ENCODE assay signal across 18 cellular contexts in the genomic region with DNA sequence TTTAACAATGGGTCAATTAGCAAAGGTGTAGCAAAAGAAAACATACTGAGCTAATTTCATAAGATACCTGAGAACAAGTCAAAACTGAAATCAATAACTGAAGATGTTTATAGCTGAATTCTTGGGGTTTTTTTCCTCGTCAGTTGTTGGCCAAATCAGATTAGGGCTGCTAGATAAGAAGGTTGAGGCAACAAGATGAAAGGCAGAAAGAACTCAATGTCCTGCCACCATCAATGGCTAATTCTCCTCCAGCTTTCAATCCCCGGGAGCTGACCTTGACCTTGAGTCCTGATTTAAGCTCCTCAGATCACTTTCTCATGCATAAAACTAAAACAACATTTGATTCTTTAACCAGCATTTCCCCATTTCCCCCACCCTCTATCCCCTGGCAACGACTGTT.
A peak's percentile ranks its signal among the peaks of the same experiment; 100 is the strongest.
DNase-seq lines count a peak whose midpoint lies in the region; ATAC-seq, FAIRE-seq and TF ChIP-seq lines count a peak whose summit lies in the region.
"Had no signal": no experiment of that assay in that cellular context is flagged by ENCODE, and none has a peak within 500 bp of the region (broad histone marks: within the 10 kb centered on the region; RNA-seq: fewer than 3 reads in every experiment).

No MANE protein-coding gene starts in this region.

- no peaks in the 10 kb centered on the region for H3K79me2 ChIP-seq in K562 (ENCODE audit: control insufficient read depth, insufficient read depth, low read length)

- no peak for TF ChIP-seq EP300 in K562 (IDR thresholded peaks at IDR 0.05; ENCODE audit: low read length)

- in situ Hi-C loops in K562 (cut with MboI) = no loop called here

- H3K4me1 ChIP-seq in adrenal gland (replicated peaks in 1 of 2) (peaks cover 0 to 7% of the 10 kb centered on the region in 2 donors), K562 (replicated peaks in 1 of 2; ENCODE audit: control insufficient read depth in 2 of 2, insufficient read depth in 2 of 2, low read length in 2 of 2) (no peaks in the 10 kb centered on the region), small intestine (ENCODE audit: control insufficient read depth in 2 of 2, insufficient read depth in 1 of 2, low read depth in 1 of 2, low read length in 1 of 2) (peaks cover 4 to 9% of the 10 kb centered on the region in 2 donors), heart left ventricle (no peaks in the 10 kb centered on the region)

- no peaks in the 10 kb centered on the region for H3K27me3 ChIP-seq in adrenal gland
- no peaks in the 10 kb centered on the region for H3K27me3 ChIP-seq in K562 (ENCODE audit: control insufficient read depth in 2 of 2, insufficient read depth in 2 of 2, low read length in 2 of 2)
- H3K27me3 ChIP-seq in small intestine (ENCODE audit: control insufficient read depth in 2 of 2, insufficient read depth in 2 of 2, low read length in 2 of 2) = no peaks in the 10 kb centered on the region
- no peaks in the 10 kb centered on the region for H3K27me3 ChIP-seq in heart left ventricle

- BruUV-seq in K562 (replicated peaks; lab: Mats Ljungman, UMichigan) = no TSS peak

- ATAC-seq in K562 (no peak), GM21717 (IDR thresholded peaks at IDR 0.05; ENCODE audit: unreplicated experiment) (no peak), heart left ventricle (no peak)
- ATAC-seq: CD8-positive, alpha-beta T cell had no signal

- 36 to 55% (median 42%) methylated on average over 3 of the region's 3 CpGs for WGBS in adrenal gland, 4 donors
- WGBS in K562 (ENCODE audit: insufficient coverage, low coverage, missing lambda C conversion rate) = 44% methylated on average over 3 of the region's 3 CpGs
- 36 to 65% (median 52%) methylated on average over 3 of the region's 3 CpGs for WGBS in small intestine, 3 donors
- 75 to 81% (median 76%) methylated on average over 3 of the region's 3 CpGs for WGBS in heart left ventricle, 4 donors

- H3K4me3 ChIP-seq in adrenal gland = no peak overlapping the region
- no peak overlapping the region for H3K4me3 ChIP-seq in K562
- H3K4me3 ChIP-seq in small intestine (ENCODE audit: low read depth in 1 of 2, low read length in 2 of 2) = no peak overlapping the region
- no peak overlapping the region for H3K4me3 ChIP-seq in heart left ventricle

- H3K9me3 ChIP-seq in adrenal gland (replicated peaks in 1 of 3) (no peaks in the 10 kb centered on the region), K562 (replicated peaks; ENCODE audit: control insufficient read depth, insufficient read depth, low read depth, low read length) (no peaks in the 10 kb centered on the region), small intestine (ENCODE audit: control insufficient read depth, low read depth) (no peaks in the 10 kb centered on the region), heart left ventricle (no peaks in the 10 kb centered on the region)
- H3K9me3 ChIP-seq: Caco-2 had no signal

- intact Hi-C loops in adrenal gland (cut with DNase I) = loop anchor here (5.0 to 10.0 kb wide), 2 partner anchors 61 to 63 kb away; a partner anchor contains a TSS
- intact Hi-C loops in K562 (cut with micrococcal nuclease) = loop anchor here (10.0 kb wide), 1 partner anchor 153 kb away; a partner anchor contains a TSS
- intact Hi-C loops in heart left ventricle (cut with DNase I) = no loop called here

- TF ChIP-seq CTCF in adrenal gland (IDR thresholded peaks at IDR 0.05) (no peak), K562 (IDR thresholded peaks at IDR 0.05 in 2 of 3, conservative IDR thresholded peaks at IDR 0.05 in 1 of 3; ENCODE audit: insufficient read depth in 2 of 3, low read depth in 1 of 3, low read length in 3 of 3) (no peak), heart left ventricle (IDR thresholded peaks at IDR 0.05) (no peak)

- no peaks in the 10 kb centered on the region for H3K9me1 ChIP-seq in K562 (ENCODE audit: control insufficient read depth, insufficient read depth, low read length)

- CTCF ChIA-PET in K562 (lab: Yijun Ruan, JAX; ENCODE audit: low intra/inter-chr PET ratio) = no interaction called here

- TF ChIP-seq POLR2A in adrenal gland (IDR thresholded peaks at IDR 0.05) (no peak), K562 (conservative IDR thresholded peaks at IDR 0.05) (no peak), erythroblast (IDR thresholded peaks at IDR 0.05; ENCODE audit: low read length) (no peak), heart left ventricle (IDR thresholded peaks at IDR 0.05) (no peak)

- H3K36me3 ChIP-seq in adrenal gland (replicated peaks in 1 of 2) = no peaks in the 10 kb centered on the region
- no peaks in the 10 kb centered on the region for H3K36me3 ChIP-seq in K562 (ENCODE audit: control insufficient read depth, insufficient read depth, low read length)
- no peaks in the 10 kb centered on the region for H3K36me3 ChIP-seq in small intestine (ENCODE audit: control insufficient read depth in 2 of 2, insufficient read depth in 2 of 2, low read length in 2 of 2)
- H3K36me3 ChIP-seq in heart left ventricle = peaks cover 0 to 3% (median 0%) of the 10 kb centered on the region in 9 donors

- DNase-seq in adrenal gland (peak in 5 of 7 donors; percentile 24 to 39 (median 35)), K562 (ENCODE audit: extremely low read depth in 1 of 4, low spot score in 3 of 4) (no peak), erythroblast (lab: John Stamatoyannopoulos, UW) (peak; percentile 19 to 27), small intestine (peak; percentile 41), NCI-H526 (lab: John Stamatoyannopoulos, UW) (no peak), SW480 (ENCODE audit: low spot score) (no peak), heart left ventricle (no peak)
- DNase-seq: C1 segment of cervical spinal cord; Caco-2; CD8-positive, alpha-beta T cell; DMS153; DND-41; GOT3; H7; HCEC 1CT had no signal

- H3K27ac ChIP-seq in adrenal gland (peak overlapping the region in 1 of 5 donors; percentile 6), K562 (ENCODE audit: extremely low read depth, low read depth, low read length) (no peak overlapping the region), small intestine (ENCODE audit: low read depth in 1 of 2, low read length in 1 of 2) (peak overlapping the region in 1 of 2 donors; percentile 11), heart left ventricle (no peak overlapping the region)

- no peak overlapping the region for H3K4me2 ChIP-seq in K562 (ENCODE audit: insufficient read depth, low read length)

- no peak overlapping the region for H2AFZ ChIP-seq in K562 (ENCODE audit: low read depth, low read length)

- FAIRE-seq in K562 (lab: Jason Lieb, UNC) (no peak), small intestine (lab: Jason Lieb, UNC) (no peak)
- FAIRE-seq: GM12892, GM19239 had no signal

- POLR2A ChIA-PET in K562 (lab: Yijun Ruan, JAX) = interaction anchor here (0.6 kb wide), 1 partner anchor 110 kb away, joined by 4 read pairs; no protein-coding TSS in a partner anchor

- no peaks in the 10 kb centered on the region for H4K20me1 ChIP-seq in K562 (replicated peaks; ENCODE audit: control insufficient read depth, insufficient read depth, low read length)

- H3K9ac ChIP-seq in K562 (ENCODE audit: insufficient read depth in 1 of 2, low read depth in 2 of 2, low read length in 2 of 2) = no peak overlapping the region

- no peak for TF ChIP-seq RAD21 in K562 (CRISPR knock-in tag; conservative IDR thresholded peaks at IDR 0.05 in 1 of 2, IDR thresholded peaks at IDR 0.05 in 1 of 2)

TF ChIP-seq in K562, 482 proteins besides CTCF, POLR2A, EP300 and RAD21:
- TF ChIP-seq RBM39 (optimal IDR thresholded peaks at IDR 0.05; ENCODE audit: low read depth, low read length) = no peak
- peak; percentile 33; the same call in 1 of the 2 replicates for TF ChIP-seq ESRRA (IDR thresholded peaks at IDR 0.05; ENCODE audit: borderline replicate concordance, low read depth)

Comparison
In these comparisons a context has a peak if more than half of its experiments do, and no peak if none do; other contexts are left out.
1. DNase-seq: peak in adrenal gland (5 of 7), erythroblast (2 of 2) and small intestine (single experiment); none in K562 (0 of 4), NCI-H526 (0 of 2), SW480 (single experiment) and heart left ventricle (0 of 5).
2. intact Hi-C loops: an anchor here in adrenal gland (5.0 to 10.0 kb wide) and K562 (10.0 kb wide); none called in heart left ventricle.